ENCODE assay signal across 1 cellular context in genomic region chr10:102555781-102556328, GRCh38.
TF ChIP-seq lines count a peak whose summit lies in the region.

No MANE protein-coding gene starts in this region.

TF ChIP-seq in GM23338, 12 proteins besides CTCF, POLR2A, EP300 and RAD21 (continued from another document):
- TF ChIP-seq ZNF462 (CRISPR knock-in tag; IDR thresholded peaks at IDR 0.05) (no peak), ZNF331 (CRISPR knock-in tag; IDR thresholded peaks at IDR 0.05; ENCODE audit: low read depth) (no peak), CREB1 (CRISPR knock-in tag; IDR thresholded peaks at IDR 0.05; ENCODE audit: low read depth) (no peak), JUNB (IDR thresholded peaks at IDR 0.05; ENCODE audit: unreplicated experiment) (no peak)
